ENCODE assay signal across 25 cellular contexts in genomic region chr16:77562497-77562896, GRCh38.
DNase-seq lines count a peak whose midpoint lies in the region; ATAC-seq, FAIRE-seq and TF ChIP-seq lines count a peak whose summit lies in the region.
"Had no signal": no experiment of that assay in that cellular context is flagged by ENCODE, and none has a peak within 500 bp of the region (broad histone marks: within the 10 kb centered on the region; RNA-seq: fewer than 3 reads in every experiment).

No MANE protein-coding gene starts in this region.

- no peak overlapping the region for H3K9ac ChIP-seq in IMR-90 (ENCODE audit: low read depth, low read length)
- no peak overlapping the region for H3K9ac ChIP-seq in H1 (replicated peaks in 1 of 4; ENCODE audit: extremely low read depth in 1 of 4, low read depth in 3 of 4, low read length in 3 of 4)
- H3K9ac ChIP-seq: BLaER1 had no signal

- CTCF ChIA-PET in A549 (lab: Yijun Ruan, JAX), result interaction anchor here (1.3 to 3.4 kb wide), 2 partner anchors 13 to 21 kb away, joined by 3 to 15 read pairs; no protein-coding TSS in a partner anchor
- CTCF ChIA-PET in IMR-90 (lab: Yijun Ruan, JAX), result no interaction called here
- CTCF ChIA-PET in H1 (lab: Charles Lee; ENCODE audit: partially characterized antibody), result interaction anchor here (0.8 to 2.7 kb wide), 3 partner anchors 18 to 125 kb away, joined by 3 to 18 read pairs (median 4); no protein-coding TSS in a partner anchor

- TF ChIP-seq EP300 in A549 (IDR thresholded peaks at IDR 0.05), result no peak
- no peak for TF ChIP-seq EP300 in H1 (IDR thresholded peaks at IDR 0.05; ENCODE audit: borderline replicate concordance in 1 of 2, low read depth in 2 of 2, low read length in 2 of 2)

- H3K14ac ChIP-seq in IMR-90 (replicated peaks; ENCODE audit: low read depth, low read length) (no peak overlapping the region), H1 (ENCODE audit: insufficient read length) (no peak overlapping the region)

- TF ChIP-seq POLR2A in A549 (IDR thresholded peaks at IDR 0.05; ENCODE audit: low read length) (no peak), IMR-90 (IDR thresholded peaks at IDR 0.05; ENCODE audit: low read depth, low read length) (no peak), H1 (IDR thresholded peaks at IDR 0.05; ENCODE audit: control extremely low read depth in 1 of 2, low read depth in 2 of 2, low read length in 2 of 2) (no peak)

- BruUV-seq in IMR-90 (replicated peaks; lab: Mats Ljungman, UMichigan), result no TSS peak

- no peaks in the 10 kb centered on the region for H3K27me3 ChIP-seq in IMR-90 (ENCODE audit: control insufficient read depth, insufficient read depth, low read length)
- no peaks in the 10 kb centered on the region for H3K27me3 ChIP-seq in H1 (replicated peaks in 1 of 4; ENCODE audit: control insufficient read depth in 3 of 4, extremely low read depth in 1 of 4, insufficient read depth in 3 of 4, low read length in 3 of 4)
- H3K27me3 ChIP-seq: BE2C, BLaER1 had no signal

- H3K4me2 ChIP-seq in A549, result no peak overlapping the region
- no peak overlapping the region for H3K4me2 ChIP-seq in IMR-90 (ENCODE audit: low read depth, low read length)
- no peak overlapping the region for H3K4me2 ChIP-seq in H1 (ENCODE audit: insufficient read depth in 1 of 2, low read depth in 2 of 2, low read length in 2 of 2)
- H3K4me2 ChIP-seq: BLaER1 had no signal

- in situ Hi-C loops in IMR-90 (cut with MboI; ENCODE audit: low sequenced_read_pairs), result no loop called here

- FAIRE-seq in A549 (lab: Jason Lieb, UNC) (no peak), H1 (lab: Jason Lieb, UNC) (no peak)
- FAIRE-seq: A204.1, GM12878, GM12892, GM18507, GM19239 had no signal

- H3K4me1 ChIP-seq in A549 (peaks cover 4% of the 10 kb centered on the region; the same call in 1 of the 3 replicates), IMR-90 (ENCODE audit: control insufficient read depth, insufficient read depth, low read length) (no peaks in the 10 kb centered on the region), H1 (replicated peaks in 1 of 4; ENCODE audit: control insufficient read depth in 3 of 4, insufficient read depth in 4 of 4, low read length in 3 of 4) (no peaks in the 10 kb centered on the region)
- H3K4me1 ChIP-seq: BE2C, BLaER1 had no signal

- H3K79me1 ChIP-seq in IMR-90 (ENCODE audit: low read depth in 1 of 2, low read length in 2 of 2) (no peaks in the 10 kb centered on the region), H1 (ENCODE audit: low read depth, low read length) (no peaks in the 10 kb centered on the region)

- no peak overlapping the region for H2BK5ac ChIP-seq in IMR-90 (ENCODE audit: low read depth, low read length, poor library complexity, severe bottlenecking)
- no peak overlapping the region for H2BK5ac ChIP-seq in H1 (ENCODE audit: low read depth, low read length)

- H2AK5ac ChIP-seq in IMR-90 (ENCODE audit: low read depth, low read length) (no peak overlapping the region), H1 (ENCODE audit: low read depth, low read length) (no peak overlapping the region)

- H2BK20ac ChIP-seq in IMR-90 (ENCODE audit: low read depth, low read length) (no peak overlapping the region), H1 (ENCODE audit: low read length) (no peak overlapping the region)

- no peaks in the 10 kb centered on the region for H3K36me3 ChIP-seq in IMR-90 (ENCODE audit: control insufficient read depth, insufficient read depth, low read length)
- H3K36me3 ChIP-seq in H1 (ENCODE audit: control insufficient read depth in 2 of 4, insufficient read depth in 4 of 4, low read length in 3 of 4), result no peaks in the 10 kb centered on the region
- H3K36me3 ChIP-seq: BE2C, BLaER1 had no signal

- H3K23me2 ChIP-seq in H1 (ENCODE audit: low read depth, low read length), result no peaks in the 10 kb centered on the region

- no peak overlapping the region for H3K18ac ChIP-seq in IMR-90 (ENCODE audit: low read depth, low read length)
- no peak overlapping the region for H3K18ac ChIP-seq in H1 (ENCODE audit: extremely low read depth, low read length)

- no peak overlapping the region for H3K4me3 ChIP-seq in A549
- no peak overlapping the region for H3K4me3 ChIP-seq in IMR-90 (ENCODE audit: insufficient read depth, low read depth, low read length)
- H3K4me3 ChIP-seq in H1 (ENCODE audit: extremely low read depth in 1 of 4, insufficient read depth in 2 of 4, low read depth in 3 of 4, low read length in 4 of 4), result no peak overlapping the region
- H3K4me3 ChIP-seq: BLaER1, GM12878 had no signal

- H3K9me1 ChIP-seq in IMR-90 (ENCODE audit: insufficient read depth, low read length), result no peaks in the 10 kb centered on the region

- H3K56ac ChIP-seq in IMR-90 (ENCODE audit: extremely low read depth, insufficient read depth, low read length) (no peak overlapping the region), H1 (replicated peaks; ENCODE audit: insufficient read length, low read depth, low read length) (no peak overlapping the region)

- no peak overlapping the region for H2AFZ ChIP-seq in IMR-90 (replicated peaks; ENCODE audit: low read length, poor library complexity)
- H2AFZ ChIP-seq in H1 (ENCODE audit: low read length), result no peak overlapping the region

- H3K4ac ChIP-seq in IMR-90 (ENCODE audit: low read depth, low read length) (no peak overlapping the region), H1 (replicated peaks; ENCODE audit: insufficient read length, low read depth, low read length) (no peak overlapping the region)

- POLR2A ChIA-PET in A549 (lab: Yijun Ruan, JAX) (no interaction called here), IMR-90 (lab: Charles Lee; ENCODE audit: unreplicated experiment) (no interaction called here), H1 (lab: Charles Lee; ENCODE audit: partially characterized antibody) (interaction anchor here (1.0 kb wide), 1 partner anchor 350 kb away, joined by 3 read pairs; no protein-coding TSS in a partner anchor)

- H4K5ac ChIP-seq in IMR-90 (ENCODE audit: low read depth, low read length), result no peak overlapping the region
- H4K5ac ChIP-seq in H1 (ENCODE audit: insufficient read length, low read depth, low read length), result no peak overlapping the region

- no peaks in the 10 kb centered on the region for H4K20me1 ChIP-seq in IMR-90 (ENCODE audit: insufficient read depth, low read length)
- H4K20me1 ChIP-seq in H1 (replicated peaks in 1 of 2; ENCODE audit: control insufficient read depth in 1 of 2, insufficient read depth in 2 of 2, low read length in 2 of 2), result no peaks in the 10 kb centered on the region
- H4K20me1 ChIP-seq: BLaER1 had no signal

- dilution Hi-C loops in IMR-90 (cut with HindIII; ENCODE audit: low sequenced_read_pairs, unreplicated experiment), result no loop called here

- DNase-seq in A549 (ENCODE audit: low read depth in 1 of 2, low spot score in 1 of 2) (no peak), IMR-90 (no peak), H1 (ENCODE audit: low read depth in 1 of 2, low spot score in 2 of 2) (no peak), AG08395 (ENCODE audit: low spot score) (no peak), SHP77 treated with DMSO at 0.1 percent for 48 hours (lab: John Stamatoyannopoulos, UW) (no peak)
- DNase-seq: 8988T; BE2C; C1 segment of cervical spinal cord; CD4-positive, alpha-beta memory T cell; CD4-positive, CD25-positive, alpha-beta regulatory T cell; CD8-positive, alpha-beta memory T cell; COR-L47; DMS 273 treated with DMSO at 0.1 percent for 48 hours; DMS153; DMS53; DMS79; DND-41; EL; GDM1 had no signal

- H2AK9ac ChIP-seq in IMR-90 (replicated peaks; ENCODE audit: low read depth, low read length, poor library complexity), result no peak overlapping the region

- no peaks in the 10 kb centered on the region for H3K79me2 ChIP-seq in H1 (ENCODE audit: control insufficient read depth in 1 of 2, insufficient read depth in 2 of 2, low read length in 2 of 2)

- H3K27ac ChIP-seq in A549, result no peak overlapping the region
- no peak overlapping the region for H3K27ac ChIP-seq in IMR-90 (ENCODE audit: insufficient read depth, low read length)
- no peak overlapping the region for H3K27ac ChIP-seq in H1 (ENCODE audit: low read depth, low read length)
- H3K27ac ChIP-seq: BLaER1 had no signal

- H4K8ac ChIP-seq in IMR-90 (ENCODE audit: low read depth in 2 of 2, low read length in 2 of 2) (no peak overlapping the region), H1 (ENCODE audit: extremely low read depth, insufficient read depth, low read length) (no peak overlapping the region)

- H3K23ac ChIP-seq in IMR-90 (ENCODE audit: low read depth, low read length) (no peak overlapping the region), H1 (ENCODE audit: insufficient read length) (no peak overlapping the region)

- H3K9me3 ChIP-seq in A549, result peaks cover 3% of the 10 kb centered on the region; the same call in 2 of the 3 replicates
- no peaks in the 10 kb centered on the region for H3K9me3 ChIP-seq in IMR-90 (ENCODE audit: control insufficient read depth, insufficient read depth, low read length)
- no peaks in the 10 kb centered on the region for H3K9me3 ChIP-seq in H1 (ENCODE audit: insufficient read depth in 2 of 2, low read depth in 1 of 2, low read length in 1 of 2)
- H3K9me3 ChIP-seq: BE2C, BLaER1 had no signal

- TF ChIP-seq RAD21 in A549 (conservative IDR thresholded peaks at IDR 0.05 in 1 of 2, IDR thresholded peaks at IDR 0.05 in 1 of 2) (no peak), IMR-90 (IDR thresholded peaks at IDR 0.05; ENCODE audit: low read length) (no peak), H1 (IDR thresholded peaks at IDR 0.05 in 1 of 2, conservative IDR thresholded peaks at IDR 0.05 in 1 of 2; ENCODE audit: low read depth in 2 of 2, low read length in 2 of 2) (no peak)

- TF ChIP-seq CTCF in A549 (IDR thresholded peaks at IDR 0.05) (no peak), IMR-90 (conservative IDR thresholded peaks at IDR 0.05; ENCODE audit: low read depth, low read length) (no peak), H1 (IDR thresholded peaks at IDR 0.05; ENCODE audit: control extremely low read depth in 1 of 3, insufficient read depth in 1 of 3, low read depth in 1 of 3, low read length in 3 of 3) (no peak)

- intact Hi-C loops in IMR-90 (cut with micrococcal nuclease), result no loop called here

- H2BK15ac ChIP-seq in IMR-90 (ENCODE audit: low read depth, low read length), result no peak overlapping the region
- no peak overlapping the region for H2BK15ac ChIP-seq in H1 (ENCODE audit: low read length)

- no peak overlapping the region for H4K91ac ChIP-seq in IMR-90 (ENCODE audit: insufficient read depth, low read depth, low read length)
- H4K91ac ChIP-seq in H1 (replicated peaks; ENCODE audit: insufficient read length, low read length), result no peak overlapping the region

- H2BK120ac ChIP-seq in IMR-90 (ENCODE audit: low read depth, low read length) (no peak overlapping the region), H1 (replicated peaks; ENCODE audit: low read depth, low read length) (no peak overlapping the region)

- no peak overlapping the region for H2BK12ac ChIP-seq in H1 (ENCODE audit: low read depth, low read length)

- ATAC-seq in A549, result no peak
- ATAC-seq in IMR-90 (ENCODE audit: low read depth), result no peak
- ATAC-seq: GM12878 had no signal

TF ChIP-seq in A549, 52 proteins besides CTCF, POLR2A, EP300 and RAD21 (continues in another document):
- TF ChIP-seq NFE2L2 (conservative IDR thresholded peaks at IDR 0.05; ENCODE audit: low read length), result no peak

TF ChIP-seq in IMR-90, 13 proteins besides CTCF, POLR2A, EP300 and RAD21:
- peak; percentile 97 for TF ChIP-seq MAFK (IDR thresholded peaks at IDR 0.05; ENCODE audit: low read depth, low read length)
- TF ChIP-seq CEBPB (IDR thresholded peaks at IDR 0.05; ENCODE audit: low read depth, low read length), result no peak

TF ChIP-seq in H1, 55 proteins besides CTCF, POLR2A, EP300 and RAD21 (continues in another document):
- no peak for TF ChIP-seq SAP30 (IDR thresholded peaks at IDR 0.05; ENCODE audit: insufficient read depth, insufficient replicate concordance, low read length)

Comparison
In these comparisons a context has a peak if more than half of its experiments do, and no peak if none do; other contexts are left out.
1. Of the 18 proteins assayed by ChIP-seq in both H1 and A549: peak only in H1: none; only in A549: none; in both: MAFK; in neither: 17.